31 cellular contexts compared by ENCODE assay signal in genomic region chr7:114879554-114879953, GRCh38. TPM values are rescaled to one million over a fixed set of nuclear protein-coding genes. Genes with fewer than 3 reads are reported as not detected.
DNase-seq lines count a peak whose midpoint lies in the region; ATAC-seq and TF ChIP-seq lines count a peak whose summit lies in the region.
"Had no signal": no experiment of that assay in that cellular context is flagged by ENCODE, and none has a peak within 500 bp of the region (broad histone marks: within the 10 kb centered on the region; RNA-seq: fewer than 3 reads in every experiment).

No MANE protein-coding gene starts in this region.

- 0% methylated on average over 1 of the region's 1 CpG for WGBS in mammary epithelial cell (ENCODE audit: low coverage, missing lambda C conversion rate)

- in situ Hi-C loops in mammary epithelial cell (cut with MboI; ENCODE audit: low sequenced_read_pairs in 2 of 2): no loop called here

- H3K4me1 ChIP-seq in left ventricle myocardium inferior (peaks cover under 1% of the 10 kb centered on the region), mammary epithelial cell (ENCODE audit: insufficient read depth, low read length) (peaks cover 6% of the 10 kb centered on the region)
- H3K4me1 ChIP-seq: lower lobe of right lung, right atrium auricular region, testis had no signal

- TF ChIP-seq CTCF in AG09309 (IDR thresholded peaks at IDR 0.05; ENCODE audit: control insufficient read depth, insufficient read depth, low read depth, low read length, missing control alignments) (no peak), choroid plexus epithelial cell (conservative IDR thresholded peaks at IDR 0.05; ENCODE audit: low read depth, low read length) (no peak), foreskin fibroblast (IDR thresholded peaks at IDR 0.05; ENCODE audit: low read depth, low read length) (no peak), left ventricle myocardium inferior (IDR thresholded peaks at IDR 0.05; ENCODE audit: borderline replicate concordance) (no peak), mammary epithelial cell (conservative IDR thresholded peaks at IDR 0.05 in 1 of 2, IDR thresholded peaks at IDR 0.05 in 1 of 2; ENCODE audit: extremely low read depth in 1 of 2, insufficient read depth in 1 of 2, low read depth in 1 of 2, low read length in 2 of 2) (no peak)

- H4K20me1 ChIP-seq in mammary epithelial cell (ENCODE audit: insufficient read depth, low read length): no peaks in the 10 kb centered on the region

- H3K27me3 ChIP-seq in left ventricle myocardium inferior (ENCODE audit: low read depth) (no peaks in the 10 kb centered on the region), mammary epithelial cell (ENCODE audit: insufficient read depth, low read length) (no peaks in the 10 kb centered on the region)
- H3K27me3 ChIP-seq: cardiac muscle cell, pancreas, right atrium auricular region, testis had no signal

- H3K9me3 ChIP-seq in left ventricle myocardium inferior (replicated peaks) (peaks cover 37% of the 10 kb centered on the region), mammary epithelial cell (replicated peaks; ENCODE audit: insufficient read depth, low read length) (no peaks in the 10 kb centered on the region)
- H3K9me3 ChIP-seq: testis had no signal

- intact Hi-C loops in left ventricle myocardium inferior (cut with micrococcal nuclease): no loop called here
- intact Hi-C loops in mammary epithelial cell (cut with micrococcal nuclease): no loop called here

- no peaks in the 10 kb centered on the region for H3K79me2 ChIP-seq in mammary epithelial cell (ENCODE audit: insufficient read depth, low read length)

- H3K4me3 ChIP-seq in AG09309 (ENCODE audit: control insufficient read depth, low read depth, low read length) (no peak overlapping the region), choroid plexus epithelial cell (ENCODE audit: low read depth, low read length) (no peak overlapping the region), foreskin fibroblast (ENCODE audit: low read depth in 1 of 2, low read length in 2 of 2) (no peak overlapping the region), left ventricle myocardium inferior (no peak overlapping the region), mammary epithelial cell (replicated peaks in 1 of 3; ENCODE audit: insufficient read depth in 1 of 3, low read depth in 2 of 3, low read length in 3 of 3) (no peak overlapping the region)
- H3K4me3 ChIP-seq: cardiac muscle cell, GM12878, lower lobe of right lung, mucosa of descending colon, pancreas, right atrium auricular region, testis had no signal

- dilution Hi-C loops in mammary epithelial cell (cut with HindIII; ENCODE audit: low sequenced_read_pairs): no loop called here

- H2AFZ ChIP-seq in mammary epithelial cell (ENCODE audit: low read depth, low read length): no peak overlapping the region

- BruUV-seq in mammary epithelial cell (replicated peaks; lab: Mats Ljungman, UMichigan): no TSS peak

- ATAC-seq in GM18511 (IDR thresholded peaks at IDR 0.05; ENCODE audit: unreplicated experiment): no peak
- ATAC-seq: activated CD4-positive, alpha-beta T cell treated with anti-CD3 and anti-CD28 coated beads for 36 hours; activated naive CD8-positive, alpha-beta T cell treated with anti-CD3 and anti-CD28 coated beads, Interleukin-2, amount 50 U/mL, for 24 hours; CD8-positive, alpha-beta T cell; GM12878; HCT116; HepG2; lower lobe of right lung; mucosa of descending colon; pancreas; stimulated activated memory B cell treated with anti-CD40 and anti-IgM and Interleukin-4, amounts not matched to agents 10 μg/mL and 1 μg/mL and 100 μg/mL, for 72 hours had no signal

- H3K9ac ChIP-seq in mammary epithelial cell (ENCODE audit: insufficient read depth, low read length): no peak overlapping the region

- no peaks in the 10 kb centered on the region for H3K36me3 ChIP-seq in left ventricle myocardium inferior
- H3K36me3 ChIP-seq in mammary epithelial cell (ENCODE audit: insufficient read depth, low read length): no peaks in the 10 kb centered on the region
- H3K36me3 ChIP-seq: cardiac muscle cell, lower lobe of right lung, pancreas, right atrium auricular region had no signal

- DNase-seq in AG09309 (ENCODE audit: low read depth): peak; percentile 74
- DNase-seq in HCEC 1CT: peak; percentile 68
- peak; percentile 65 for DNase-seq in choroid plexus epithelial cell (ENCODE audit: low read depth)
- DNase-seq in foreskin fibroblast: peak; percentile 51 to 79
- DNase-seq in activated CD4-positive, alpha-beta T cell treated with anti-CD3 and anti-CD28 coated beads, Interleukin-2, amount 50 U/mL, for 4 hours: no peak
- DNase-seq in left ventricle myocardium inferior: no peak
- DNase-seq in mammary epithelial cell: no peak
- DNase-seq: activated CD4-positive, alpha-beta T cell treated with anti-CD3 and anti-CD28 coated beads for 36 hours; activated gamma-delta T cell treated with Interleukin-2 at 50 U/mL for 16 hours; activated naive CD8-positive, alpha-beta T cell treated with anti-CD3 and anti-CD28 coated beads, Interleukin-2, amount 50 U/mL, for 24 hours; activated T-cell treated with anti-CD3 and anti-CD28 coated beads, Interleukin-2, amount 50 U/mL, for 24 hours; AML-193; CD8-positive, alpha-beta T cell; dermis blood vessel endothelial cell; DMS153; GDM1; lower lobe of right lung; mucosa of descending colon; NCI-H1092; NCI-H1930; NCI-H226; pancreas; stimulated activated CD4-positive, alpha-beta T cell treated with anti-CD3 and anti-CD28 coated beads, Interleukin-4, amount 100 ng/mL, for 1 hour; testis had no signal

- H3K4me2 ChIP-seq in mammary epithelial cell (ENCODE audit: insufficient read depth, low read depth, low read length): no peak overlapping the region

- H3K27ac ChIP-seq in left ventricle myocardium inferior (replicated peaks): no peak overlapping the region
- no peak overlapping the region for H3K27ac ChIP-seq in mammary epithelial cell (ENCODE audit: insufficient read depth, low read depth, low read length)
- H3K27ac ChIP-seq: cardiac muscle cell, lower lobe of right lung, pancreas, right atrium auricular region, testis had no signal

- CTCF ChIA-PET in mammary epithelial cell (lab: Charles Lee; ENCODE audit: low non-redundant PET): no interaction called here

RNA-seq across cellular contexts. Expression of gene MDFIC, which starts 42.3 kb away (rescaled TPM):
- total RNA-seq in left ventricle myocardium inferior (26.5 TPM), mammary epithelial cell (10 to 100 TPM; 18.4 to 21.0 TPM)
- 12.5 TPM for polyA plus RNA-seq in mammary epithelial cell
- polyA minus RNA-seq in mammary epithelial cell: 11.4 TPM
- total RNA-seq: HepG2 had no signal

Comparison
In these comparisons a context has a peak if more than half of its experiments do, and no peak if none do; other contexts are left out.
1. DNase-seq: peak in AG09309 (single experiment), HCEC 1CT (single experiment), choroid plexus epithelial cell (single experiment) and foreskin fibroblast (2 of 2); none in activated CD4-positive, alpha-beta T cell treated with anti-CD3 and anti-CD28 coated beads, Interleukin-2, amount 50 U/mL, for 4 hours (0 of 2), left ventricle myocardium inferior (single experiment) and mammary epithelial cell (single experiment).